Comparison of ENCODE assay signal across 18 cellular contexts in the genomic region with DNA sequence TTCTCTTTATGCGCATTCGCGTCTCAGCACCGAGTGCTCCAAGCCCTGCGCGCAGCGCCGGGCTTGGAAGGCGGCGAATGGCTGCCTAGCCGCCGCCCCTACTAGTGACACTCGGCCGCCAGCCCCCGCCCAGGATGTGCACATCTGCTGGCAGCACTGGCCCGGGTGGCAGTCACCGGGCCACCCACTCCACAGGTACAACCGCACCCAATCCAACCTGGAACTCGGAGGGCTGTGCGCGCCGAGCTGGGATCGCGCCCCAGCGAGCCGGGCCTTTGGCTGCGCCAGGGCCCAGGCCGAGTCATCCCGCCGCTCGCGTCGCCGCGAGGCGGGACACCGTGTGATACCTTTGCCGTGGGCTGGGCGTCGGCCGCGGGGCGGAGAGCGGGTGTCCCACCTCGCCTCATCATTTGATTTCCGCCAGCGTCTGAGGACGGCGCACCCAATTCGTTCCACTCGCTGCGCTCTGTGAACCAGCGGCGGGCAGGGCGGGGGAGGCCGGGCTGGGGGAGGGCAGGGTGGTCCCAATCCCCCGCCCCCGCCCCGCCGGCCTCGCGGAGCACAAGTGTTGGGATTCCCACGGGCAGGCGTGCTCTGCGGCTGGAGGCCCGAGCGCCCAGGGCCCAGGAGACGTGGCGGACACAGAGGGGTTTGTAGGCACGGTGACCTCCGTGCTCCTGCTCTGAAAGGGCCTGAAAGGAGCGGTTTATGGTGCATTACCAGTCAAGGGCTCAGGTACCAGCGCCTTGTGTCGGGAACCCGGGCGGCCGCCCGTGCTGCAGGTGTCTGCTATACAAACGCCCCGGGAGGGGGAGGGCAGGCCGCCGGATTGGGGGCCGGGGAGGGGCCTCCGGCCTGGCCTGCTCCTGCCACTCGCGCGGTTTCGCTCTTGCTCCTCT. TPM values are rescaled to one million over a fixed set of nuclear protein-coding genes. Genes with fewer than 3 reads are reported as not detected.
A peak's percentile ranks its signal among the peaks of the same experiment; 100 is the strongest.
DNase-seq lines count a peak whose midpoint lies in the region; ATAC-seq, FAIRE-seq and TF ChIP-seq lines count a peak whose summit lies in the region.
"Had no signal": no experiment of that assay in that cellular context is flagged by ENCODE, and none has a peak within 500 bp of the region (broad histone marks: within the 10 kb centered on the region; RNA-seq: fewer than 3 reads in every experiment).

No MANE protein-coding gene starts in this region.

- DNase-seq in COLO668 (lab: John Stamatoyannopoulos, UW; ENCODE audit: unreplicated experiment): peak; percentile 32
- peak; percentile 31 for DNase-seq in glutamatergic neuron
- DNase-seq in T-helper 1 cell: no peak
- no peak for DNase-seq in HFFc6
- DNase-seq in GM12892 (ENCODE audit: insufficient read length): no peak
- DNase-seq: activated CD4-positive, alpha-beta T cell treated with anti-CD3 and anti-CD28 coated beads, Interleukin-2, amount 10 ng/mL, durations not matched to agents 7 days and 5 days; activated T-cell treated with anti-CD3 and anti-CD28 coated beads, Interleukin-2, amount 50 U/mL, for 4 hours; Caco-2; central memory CD4-positive, alpha-beta T cell; foreskin melanocyte; NCI-H187 treated with DMSO at 0.1 percent for 48 hours; OCI-M1; substantia nigra had no signal

- H3K4me1 ChIP-seq in HUES6 (ENCODE audit: control insufficient read depth, insufficient read depth, low read length) (0 out of 2 replicates have a peak, but pooled peaks cover 11% of the 10 kb centered on the region), neuron (ENCODE audit: insufficient read depth, low read length) (peaks cover 14% of the 10 kb centered on the region)
- H3K4me1 ChIP-seq: Caco-2 had no signal

- H3K27me3 Mint-ChIP-seq in glutamatergic neuron (ENCODE audit: unreplicated experiment) (peaks cover 23% of the 10 kb centered on the region), HFFc6 (ENCODE audit: insufficient read depth) (peaks cover 19% of the 10 kb centered on the region)

- TF ChIP-seq POLR2A in GM12892 (IDR thresholded peaks at IDR 0.05; ENCODE audit: low read depth, low read length): no peak

- H3K36me3 ChIP-seq in HUES6 (ENCODE audit: control insufficient read depth, insufficient read depth, low read length): no peaks in the 10 kb centered on the region
- no peaks in the 10 kb centered on the region for H3K36me3 ChIP-seq in neuron (ENCODE audit: insufficient read depth, low read length)

- H3K36me3 Mint-ChIP-seq in glutamatergic neuron (ENCODE audit: unreplicated experiment) (no peaks in the 10 kb centered on the region), HFFc6 (ENCODE audit: low read depth) (no peaks in the 10 kb centered on the region)

- TF ChIP-seq CTCF in glutamatergic neuron (IDR thresholded peaks at IDR 0.05; ENCODE audit: partially characterized antibody, unreplicated experiment): no peak
- TF ChIP-seq CTCF in HFFc6 (IDR thresholded peaks at IDR 0.05): no peak

- no peak for FAIRE-seq in GM12892 (lab: Jason Lieb, UNC)

- no peak for ATAC-seq in HG03439 (IDR thresholded peaks at IDR 0.05; ENCODE audit: unreplicated experiment)

- H3K27ac ChIP-seq in HUES6 (ENCODE audit: low read depth, low read length): no peak overlapping the region

- H3K9me3 Mint-ChIP-seq in glutamatergic neuron (ENCODE audit: unreplicated experiment) (peaks cover 4% of the 10 kb centered on the region), HFFc6 (no peaks in the 10 kb centered on the region)
- H3K9me3 Mint-ChIP-seq: activated CD4-positive, alpha-beta T cell treated with anti-CD3 and anti-CD28 coated beads, Interleukin-2, amount 10 ng/mL, durations not matched to agents 7 days and 5 days; activated T-cell treated with anti-CD3 and anti-CD28 coated beads, Interleukin-2, amount 50 U/mL, for 4 hours had no signal

- H3K4me1 Mint-ChIP-seq in glutamatergic neuron (ENCODE audit: low read depth, unreplicated experiment) (peaks cover 9% of the 10 kb centered on the region), HFFc6 (ENCODE audit: low read depth) (no peaks in the 10 kb centered on the region)
- H3K4me1 Mint-ChIP-seq: activated CD4-positive, alpha-beta T cell treated with anti-CD3 and anti-CD28 coated beads, Interleukin-2, amount 10 ng/mL, durations not matched to agents 7 days and 5 days had no signal

- H3K9me3 ChIP-seq in HUES6 (ENCODE audit: control insufficient read depth, insufficient read depth, low read depth, low read length): no peaks in the 10 kb centered on the region
- H3K9me3 ChIP-seq in neuron (ENCODE audit: low read length): peaks cover 2% of the 10 kb centered on the region
- H3K9me3 ChIP-seq: Caco-2 had no signal

- peak overlapping the region; percentile 55 for H3K4me3 ChIP-seq in HUES6 (ENCODE audit: low read depth, low read length)
- H3K4me3 ChIP-seq in neuron (ENCODE audit: low read length): peak overlapping the region; percentile 34

- H2AFZ ChIP-seq in neuron (ENCODE audit: low read depth, low read length): no peak overlapping the region

- H3K27me3 ChIP-seq in HUES6 (ENCODE audit: control insufficient read depth, insufficient read depth, low read length) (peaks cover 99% of the 10 kb centered on the region), neuron (ENCODE audit: insufficient read depth, low read length) (peaks cover 91% of the 10 kb centered on the region)

- H3K27ac Mint-ChIP-seq in glutamatergic neuron (ENCODE audit: unreplicated experiment): no peak overlapping the region
- no peak overlapping the region for H3K27ac Mint-ChIP-seq in HFFc6
- H3K27ac Mint-ChIP-seq: activated CD4-positive, alpha-beta T cell treated with anti-CD3 and anti-CD28 coated beads, Interleukin-2, amount 10 ng/mL, durations not matched to agents 7 days and 5 days had no signal

- no peak overlapping the region for H3K9ac ChIP-seq in HUES6 (ENCODE audit: low read length)

- peak overlapping the region; percentile 78 for H3K4me3 Mint-ChIP-seq in glutamatergic neuron (ENCODE audit: unreplicated experiment)
- no peak overlapping the region for H3K4me3 Mint-ChIP-seq in HFFc6
- H3K4me3 Mint-ChIP-seq: activated CD4-positive, alpha-beta T cell treated with anti-CD3 and anti-CD28 coated beads, Interleukin-2, amount 10 ng/mL, durations not matched to agents 7 days and 5 days; activated T-cell treated with anti-CD3 and anti-CD28 coated beads, Interleukin-2, amount 50 U/mL, for 4 hours had no signal

RNA-seq across cellular contexts. Expression of gene PTF1A, which starts 17.8 kb away (rescaled TPM):
- total RNA-seq in glutamatergic neuron (ENCODE audit: unreplicated experiment): not detected
- total RNA-seq in HFFc6 (2021; fragmentation: NEBNext Ultra II Directional; extraction: Animal tissue kit (Norgen Biotek cat#: 25700)): not detected
- not detected for polyA plus RNA-seq in GM12892 (2012; ENCODE audit: missing spikeins)
- total RNA-seq: activated CD4-positive, alpha-beta T cell treated with anti-CD3 and anti-CD28 coated beads, Interleukin-2, amount 10 ng/mL, durations not matched to agents 7 days and 5 days; activated T-cell treated with anti-CD3 and anti-CD28 coated beads, Interleukin-2, amount 50 U/mL, for 4 hours; Caco-2; pulmonary artery endothelial cell; SK-MEL-5 had no signal

Comparison
In these comparisons a context has a peak if more than half of its experiments do, and no peak if none do; other contexts are left out.
1. DNase-seq: peak in COLO668 (single experiment) and glutamatergic neuron (single experiment); none in T-helper 1 cell (0 of 5), HFFc6 (single experiment) and GM12892 (single experiment).